8 cellular contexts compared by ENCODE assay signal in the genomic region with DNA sequence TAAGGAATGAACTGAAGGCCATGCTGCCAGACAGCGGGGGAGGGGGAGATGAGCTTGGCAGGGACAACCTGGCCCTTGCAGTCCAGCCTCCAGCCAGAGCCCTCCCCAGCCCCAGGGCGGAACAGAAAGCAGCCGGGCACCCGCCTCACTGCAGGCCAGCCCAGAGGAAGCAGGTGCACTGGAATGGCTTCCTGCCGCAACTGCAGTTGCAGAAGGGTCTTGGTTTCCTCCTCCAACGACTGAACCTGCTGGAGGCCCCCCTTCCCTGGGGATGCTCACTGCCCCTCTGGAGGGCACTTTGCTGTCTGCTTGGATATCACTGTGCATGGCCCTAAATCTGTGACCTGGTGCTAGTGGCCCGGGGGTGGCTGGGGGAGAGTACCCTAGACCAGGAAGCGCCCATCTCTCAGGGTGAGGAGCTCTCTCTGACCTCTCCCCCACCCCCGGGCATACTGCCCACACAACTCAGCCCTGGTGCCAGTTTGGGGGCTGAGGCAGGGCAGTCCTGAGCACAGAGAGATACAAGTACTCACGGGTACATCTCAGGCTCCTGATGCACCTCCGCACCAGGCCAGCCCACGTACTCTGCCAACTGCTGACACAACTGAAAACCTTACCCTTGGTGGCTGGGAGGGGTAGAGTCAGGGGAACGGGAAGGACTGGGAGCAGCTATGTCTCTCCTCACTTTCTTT. TPM values are rescaled to one million over a fixed set of nuclear protein-coding genes. Genes with fewer than 3 reads are reported as not detected.
DNase-seq lines count a peak whose midpoint lies in the region; ATAC-seq and TF ChIP-seq lines count a peak whose summit lies in the region.

No MANE protein-coding gene starts in this region.

- peaks cover 10% of the 10 kb centered on the region for H4K20me1 ChIP-seq in smooth muscle cell (ENCODE audit: low read depth)

- intact Hi-C loops in activated B cell treated with CpG ODN at 0.5 μM for 24 hours (cut with micrococcal nuclease): loop anchor here (1.0 kb wide), 1 partner anchor 187 kb away; no protein-coding TSS in a partner anchor

- H3K27ac Mint-ChIP-seq in activated B cell treated with CpG ODN at 0.5 μM for 24 hours: peak overlapping the region; percentile 97
- peak overlapping the region; percentile 100 for H3K27ac Mint-ChIP-seq in glutamatergic neuron (ENCODE audit: unreplicated experiment)

- no peak overlapping the region for H3K27ac ChIP-seq in smooth muscle cell (ENCODE audit: low read depth)

- H3K79me2 ChIP-seq in smooth muscle cell (ENCODE audit: low read depth): no peaks in the 10 kb centered on the region

- no peaks in the 10 kb centered on the region for H3F3A ChIP-seq in smooth muscle cell (ENCODE audit: low read depth)

- CTCF ChIA-PET in activated B cell treated with CpG ODN at 0.5 μM for 24 hours (lab: Charles Lee): interaction anchor here (1.6 to 4.6 kb wide), 3 partner anchors 10 to 22 kb away, joined by 19 to 36 read pairs (median 29); no protein-coding TSS in a partner anchor

- no peaks in the 10 kb centered on the region for H3K36me3 ChIP-seq in smooth muscle cell (ENCODE audit: low read depth)

- peak overlapping the region; percentile 88 for H3K4me3 Mint-ChIP-seq in activated B cell treated with CpG ODN at 0.5 μM for 24 hours
- H3K4me3 Mint-ChIP-seq in glutamatergic neuron (ENCODE audit: unreplicated experiment): peak overlapping the region; percentile 94

- H3K9me3 ChIP-seq in smooth muscle cell (replicated peaks; ENCODE audit: low read depth): no peaks in the 10 kb centered on the region

- H3K9me3 Mint-ChIP-seq in activated B cell treated with CpG ODN at 0.5 μM for 24 hours: no peaks in the 10 kb centered on the region
- peaks cover 23% of the 10 kb centered on the region for H3K9me3 Mint-ChIP-seq in glutamatergic neuron (ENCODE audit: unreplicated experiment)

- peaks cover 22% of the 10 kb centered on the region for H3K4me1 ChIP-seq in smooth muscle cell (ENCODE audit: low read depth)

- H3K9ac ChIP-seq in smooth muscle cell (ENCODE audit: low read depth): no peak overlapping the region

- H3K36me3 Mint-ChIP-seq in activated B cell treated with CpG ODN at 0.5 μM for 24 hours (ENCODE audit: low read depth) (peaks cover 22% of the 10 kb centered on the region), glutamatergic neuron (ENCODE audit: unreplicated experiment) (no peaks in the 10 kb centered on the region)

- no peak overlapping the region for H3K4me3 ChIP-seq in smooth muscle cell

- peak overlapping the region; percentile 81 for H3K4me2 ChIP-seq in smooth muscle cell

- no peaks in the 10 kb centered on the region for H3K27me3 Mint-ChIP-seq in activated B cell treated with CpG ODN at 0.5 μM for 24 hours
- H3K27me3 Mint-ChIP-seq in glutamatergic neuron (ENCODE audit: unreplicated experiment): peaks cover 22% of the 10 kb centered on the region

- no peaks in the 10 kb centered on the region for H3K27me3 ChIP-seq in smooth muscle cell (ENCODE audit: low read depth)

- WGBS in smooth muscle cell (ENCODE audit: low lambda C conversion rate): 92% methylated on average over 13 of the region's 13 CpGs

- no peak overlapping the region for H2AFZ ChIP-seq in smooth muscle cell (ENCODE audit: low read depth)

- DNase-seq in AML-193 (lab: John Stamatoyannopoulos, UW): peak; percentile 93 to 94
- DNase-seq in activated B cell treated with CpG ODN at 0.5 μM for 24 hours: peak; percentile 48
- DNase-seq in glutamatergic neuron: peak; percentile 42
- no peak for DNase-seq in smooth muscle cell (lab: John Stamatoyannopoulos, UW; ENCODE audit: unreplicated experiment)
- no peak for DNase-seq in NCI-H748 (lab: John Stamatoyannopoulos, UW; ENCODE audit: unreplicated experiment)

- ATAC-seq in GM21737 (IDR thresholded peaks at IDR 0.05; ENCODE audit: unreplicated experiment): peak; percentile 34
- ATAC-seq in activated B cell treated with CpG ODN at 0.5 μM for 24 hours (ENCODE audit: low read depth): peak; percentile 31
- no peak for ATAC-seq in GM19455 (IDR thresholded peaks at IDR 0.05; ENCODE audit: unreplicated experiment)
- ATAC-seq in HG03342 (IDR thresholded peaks at IDR 0.05; ENCODE audit: unreplicated experiment): no peak

- TF ChIP-seq CTCF in activated B cell treated with CpG ODN at 0.5 μM for 24 hours (IDR thresholded peaks at IDR 0.05) (no peak), glutamatergic neuron (IDR thresholded peaks at IDR 0.05; ENCODE audit: partially characterized antibody, unreplicated experiment) (no peak), smooth muscle cell (IDR thresholded peaks at IDR 0.05; ENCODE audit: borderline replicate concordance, insufficient read depth, poor library complexity, severe bottlenecking) (no peak)

- peaks cover 68% of the 10 kb centered on the region for H3K4me1 Mint-ChIP-seq in activated B cell treated with CpG ODN at 0.5 μM for 24 hours
- H3K4me1 Mint-ChIP-seq in glutamatergic neuron (ENCODE audit: low read depth, unreplicated experiment): peaks cover 72% of the 10 kb centered on the region

- POLR2A ChIA-PET in activated B cell treated with CpG ODN at 0.5 μM for 24 hours (lab: Charles Lee): interaction anchor here (0.6 to 3.9 kb wide), 9 partner anchors 10 to 821 kb away, joined by 3 to 33 read pairs (median 5); partner anchors contain the start of genes BLTP2, NUFIP2, PHF12 and SSH2

RNA-seq across cellular contexts. Expression of gene MYO18A, which starts 41.1 kb away (rescaled TPM):
- total RNA-seq in activated B cell treated with CpG ODN at 0.5 μM for 24 hours (67.8 and 79.8 TPM in 2 replicates), glutamatergic neuron (ENCODE audit: unreplicated experiment) (465 TPM), smooth muscle cell (16.0 and 18.0 TPM in 2 replicates)
- 21.2 and 22.1 TPM in 2 replicates for polyA plus RNA-seq in smooth muscle cell

Comparison
In these comparisons a context has a peak if more than half of its experiments do, and no peak if none do; other contexts are left out.
1. DNase-seq: peak in AML-193 (2 of 2), activated B cell treated with CpG ODN at 0.5 μM for 24 hours (single experiment) and glutamatergic neuron (single experiment); none in smooth muscle cell (single experiment) and NCI-H748 (single experiment).
2. ATAC-seq: peak in GM21737 (single experiment) and activated B cell treated with CpG ODN at 0.5 μM for 24 hours (single experiment); none in GM19455 (single experiment) and HG03342 (single experiment).